Comparison of ENCODE assay signal across 19 cellular contexts in genomic region chr5:113319256-113320053, GRCh38.
"Had no signal": no experiment of that assay in that cellular context is flagged by ENCODE, and none has a peak within 500 bp of the region (broad histone marks: within the 10 kb centered on the region; RNA-seq: fewer than 3 reads in every experiment).

No MANE protein-coding gene starts in this region.

- H3K27ac Mint-ChIP-seq: dendritic cell treated with granulocyte-macrophage colony-stimulating factor and Interleukin-4, amounts not matched to agents 40 ng/mL and 50 ng/mL, for 4 days; effector memory CD8-positive, alpha-beta T cell; naive thymus-derived CD4-positive, alpha-beta T cell; nephron progenitor cell; stimulated activated naive B cell treated with anti-CD40 and anti-IgM and Interleukin-4, amounts not matched to agents 10 μg/mL and 1 μg/mL and 100 μg/mL, for 72 hours; stimulated activated naive CD8-positive, alpha-beta T cell treated with anti-CD3 and anti-CD28 coated beads, Interleukin-15, amount 100 ng/mL, for 72 hours had no signal

- ATAC-seq: effector memory CD8-positive, alpha-beta T cell; foreskin keratinocyte; left cardiac atrium; left ventricle myocardium superior; naive thymus-derived CD4-positive, alpha-beta T cell; psoas muscle; sciatic nerve; stimulated activated naive B cell treated with anti-CD40 and anti-IgM and Interleukin-4, amounts not matched to agents 10 μg/mL and 1 μg/mL and 100 μg/mL, for 72 hours; stimulated activated naive CD8-positive, alpha-beta T cell treated with anti-CD3 and anti-CD28 coated beads, Interleukin-15, amount 100 ng/mL, for 72 hours; upper lobe of right lung had no signal

- H3K27me3 Mint-ChIP-seq: dendritic cell treated with granulocyte-macrophage colony-stimulating factor and Interleukin-4, amounts not matched to agents 40 ng/mL and 50 ng/mL, for 4 days; effector memory CD8-positive, alpha-beta T cell; stimulated activated naive CD8-positive, alpha-beta T cell treated with anti-CD3 and anti-CD28 coated beads, Interleukin-15, amount 100 ng/mL, for 72 hours had no signal

- H3K9me3 Mint-ChIP-seq: dendritic cell treated with granulocyte-macrophage colony-stimulating factor and Interleukin-4, amounts not matched to agents 40 ng/mL and 50 ng/mL, for 4 days; effector memory CD8-positive, alpha-beta T cell; naive thymus-derived CD4-positive, alpha-beta T cell; nephron progenitor cell; stimulated activated naive B cell treated with anti-CD40 and anti-IgM and Interleukin-4, amounts not matched to agents 10 μg/mL and 1 μg/mL and 100 μg/mL, for 72 hours; stimulated activated naive CD8-positive, alpha-beta T cell treated with anti-CD3 and anti-CD28 coated beads, Interleukin-15, amount 100 ng/mL, for 72 hours had no signal

- H3K4me3 Mint-ChIP-seq: dendritic cell treated with granulocyte-macrophage colony-stimulating factor and Interleukin-4, amounts not matched to agents 40 ng/mL and 50 ng/mL, for 4 days; effector memory CD8-positive, alpha-beta T cell; naive thymus-derived CD4-positive, alpha-beta T cell; nephron progenitor cell; stimulated activated naive B cell treated with anti-CD40 and anti-IgM and Interleukin-4, amounts not matched to agents 10 μg/mL and 1 μg/mL and 100 μg/mL, for 72 hours; stimulated activated naive CD8-positive, alpha-beta T cell treated with anti-CD3 and anti-CD28 coated beads, Interleukin-15, amount 100 ng/mL, for 72 hours had no signal

- H3K4me3 ChIP-seq: lung, psoas muscle, testis, tibial nerve, upper lobe of right lung had no signal

- DNase-seq: effector memory CD8-positive, alpha-beta T cell; kidney; left cardiac atrium; left ventricle myocardium superior; naive thymus-derived CD4-positive, alpha-beta T cell; nephron progenitor cell; psoas muscle; retina; stimulated activated CD4-positive, alpha-beta T cell treated with anti-CD3 and anti-CD28 coated beads, Interleukin-2, amount 100 ng/mL, for 24 hours; stimulated activated CD4-positive, alpha-beta T cell treated with anti-CD3 and anti-CD28 coated beads, Interleukin-4, amount 100 ng/mL, for 4 hours; stimulated activated naive B cell treated with anti-CD40 and anti-IgM and Interleukin-4, amounts not matched to agents 10 μg/mL and 1 μg/mL and 100 μg/mL, for 72 hours; stimulated activated naive CD8-positive, alpha-beta T cell treated with anti-CD3 and anti-CD28 coated beads, Interleukin-15, amount 100 ng/mL, for 72 hours; testis; upper lobe of right lung had no signal

- H3K27ac ChIP-seq: foreskin keratinocyte, psoas muscle, testis, tibial nerve, upper lobe of right lung had no signal

- H3K36me3 ChIP-seq: tibial nerve, upper lobe of right lung had no signal

- H3K36me3 Mint-ChIP-seq: naive thymus-derived CD4-positive, alpha-beta T cell; stimulated activated naive B cell treated with anti-CD40 and anti-IgM and Interleukin-4, amounts not matched to agents 10 μg/mL and 1 μg/mL and 100 μg/mL, for 72 hours had no signal

- H3K27me3 ChIP-seq: foreskin keratinocyte, testis, tibial nerve, upper lobe of right lung had no signal

- H3K4me1 Mint-ChIP-seq: nephron progenitor cell; stimulated activated naive B cell treated with anti-CD40 and anti-IgM and Interleukin-4, amounts not matched to agents 10 μg/mL and 1 μg/mL and 100 μg/mL, for 72 hours; stimulated activated naive CD8-positive, alpha-beta T cell treated with anti-CD3 and anti-CD28 coated beads, Interleukin-15, amount 100 ng/mL, for 72 hours had no signal

- H3K9me3 ChIP-seq: psoas muscle, testis, tibial nerve, upper lobe of right lung had no signal

- H3K4me1 ChIP-seq: foreskin keratinocyte, psoas muscle, testis had no signal
